ENCODE assay signal across 8 cellular contexts in genomic region chr9:2271426-2271825, GRCh38.
A peak's percentile ranks its signal among the peaks of the same experiment; 100 is the strongest.
DNase-seq lines count a peak whose midpoint lies in the region; ATAC-seq and TF ChIP-seq lines count a peak whose summit lies in the region.

No MANE protein-coding gene starts in this region.

- POLR2A ChIA-PET in SK-N-SH (lab: Yijun Ruan, JAX), result no interaction called here

- no peak for TF ChIP-seq RAD21 in SK-N-SH (IDR thresholded peaks at IDR 0.05; ENCODE audit: low read length)

- TF ChIP-seq CTCF in SK-N-SH (IDR thresholded peaks at IDR 0.05), result no peak

- H3K9me2 ChIP-seq in SK-N-SH, result no peaks in the 10 kb centered on the region

- H3K27ac ChIP-seq in SK-N-SH (ENCODE audit: low read depth in 2 of 2, low read length in 1 of 2), result no peak overlapping the region

- no peak for TF ChIP-seq EP300 in SK-N-SH (IDR thresholded peaks at IDR 0.05; ENCODE audit: borderline replicate concordance in 1 of 2, low read depth in 1 of 2, low read length in 1 of 2)

- no peak overlapping the region for H3K4me2 ChIP-seq in SK-N-SH

- CTCF ChIA-PET in SK-N-SH (lab: Yijun Ruan, JAX), result no interaction called here

- H3K9me3 ChIP-seq in SK-N-SH, result no peaks in the 10 kb centered on the region

- no peaks in the 10 kb centered on the region for H3K79me2 ChIP-seq in SK-N-SH (ENCODE audit: insufficient read depth)

- H3K36me3 ChIP-seq in SK-N-SH (replicated peaks in 1 of 2; ENCODE audit: control insufficient read depth in 1 of 2, insufficient read depth in 2 of 2, low read length in 1 of 2) (no peaks in the 10 kb centered on the region), H7 (replicated peaks; ENCODE audit: control insufficient read depth, insufficient read depth, low read length) (no peaks in the 10 kb centered on the region)

- 68% methylated on average over 3 of the region's 4 CpGs for WGBS in SK-N-SH (ENCODE audit: low lambda C conversion rate)

- ATAC-seq in SK-N-SH treated with all-trans-retinoic acid at 6 μM for 48 hours, result no peak

- no peaks in the 10 kb centered on the region for H3F3A ChIP-seq in SK-N-SH (replicated peaks; ENCODE audit: insufficient read depth)

- no peak overlapping the region for H3K9ac ChIP-seq in SK-N-SH

- no peaks in the 10 kb centered on the region for H3K4me1 ChIP-seq in SK-N-SH (ENCODE audit: control insufficient read depth in 1 of 2, insufficient read depth in 2 of 2, low read depth in 1 of 2, low read length in 1 of 2)

- H2AFZ ChIP-seq in SK-N-SH (ENCODE audit: low read depth), result no peak overlapping the region

- H3K4me3 ChIP-seq in SK-N-SH (ENCODE audit: low read depth in 2 of 2, low read length in 1 of 2) (no peak overlapping the region), H7 (ENCODE audit: insufficient read depth, low read depth, low read length) (no peak overlapping the region)

- H4K20me1 ChIP-seq in SK-N-SH (ENCODE audit: insufficient read depth), result no peaks in the 10 kb centered on the region

- no peaks in the 10 kb centered on the region for H3K27me3 ChIP-seq in SK-N-SH (ENCODE audit: insufficient read depth)
- H3K27me3 ChIP-seq in H7 (ENCODE audit: control insufficient read depth, insufficient read depth, low read length), result no peaks in the 10 kb centered on the region

- DNase-seq in SK-N-SH (peak; percentile 27), H7 (peak; percentile 63), NCI-H69 (lab: John Stamatoyannopoulos, UW) (peak; percentile 14), germinal center (ENCODE audit: low spot score) (peak; percentile 69), occipital lobe (lab: John Stamatoyannopoulos, UW) (no peak), SK-N-DZ (ENCODE audit: low spot score) (no peak), COR-L47 (lab: John Stamatoyannopoulos, UW) (no peak)

TF ChIP-seq in SK-N-SH, 30 proteins besides CTCF, POLR2A, EP300 and RAD21:
- TF ChIP-seq ELF1 (IDR thresholded peaks at IDR 0.05) (no peak), POLR2AphosphoS5 (IDR thresholded peaks at IDR 0.05; ENCODE audit: low read depth, low read length) (no peak), TEAD4 (IDR thresholded peaks at IDR 0.05; ENCODE audit: borderline replicate concordance, insufficient read depth) (no peak)

TF ChIP-seq in SK-N-SH treated with all-trans-retinoic acid at 6 μM for 48 hours, 23 proteins besides CTCF, POLR2A, EP300 and RAD21:
- TF ChIP-seq ZNF70 (CRISPR knock-in tag; IDR thresholded peaks at IDR 0.05) (no peak), PATZ1 (CRISPR knock-in tag; IDR thresholded peaks at IDR 0.05; ENCODE audit: borderline replicate concordance) (no peak), RARB (CRISPR knock-in tag; IDR thresholded peaks at IDR 0.05) (no peak), CSDC2 (CRISPR knock-in tag; IDR thresholded peaks at IDR 0.05) (no peak), TOX (CRISPR knock-in tag; IDR thresholded peaks at IDR 0.05; ENCODE audit: borderline replicate concordance) (no peak), TCF4 (CRISPR knock-in tag; IDR thresholded peaks at IDR 0.05; ENCODE audit: borderline replicate concordance) (no peak), ISL1 (CRISPR knock-in tag; IDR thresholded peaks at IDR 0.05) (no peak), ZC3H10 (CRISPR knock-in tag; IDR thresholded peaks at IDR 0.05) (no peak)
- TF ChIP-seq, protein P1, sequence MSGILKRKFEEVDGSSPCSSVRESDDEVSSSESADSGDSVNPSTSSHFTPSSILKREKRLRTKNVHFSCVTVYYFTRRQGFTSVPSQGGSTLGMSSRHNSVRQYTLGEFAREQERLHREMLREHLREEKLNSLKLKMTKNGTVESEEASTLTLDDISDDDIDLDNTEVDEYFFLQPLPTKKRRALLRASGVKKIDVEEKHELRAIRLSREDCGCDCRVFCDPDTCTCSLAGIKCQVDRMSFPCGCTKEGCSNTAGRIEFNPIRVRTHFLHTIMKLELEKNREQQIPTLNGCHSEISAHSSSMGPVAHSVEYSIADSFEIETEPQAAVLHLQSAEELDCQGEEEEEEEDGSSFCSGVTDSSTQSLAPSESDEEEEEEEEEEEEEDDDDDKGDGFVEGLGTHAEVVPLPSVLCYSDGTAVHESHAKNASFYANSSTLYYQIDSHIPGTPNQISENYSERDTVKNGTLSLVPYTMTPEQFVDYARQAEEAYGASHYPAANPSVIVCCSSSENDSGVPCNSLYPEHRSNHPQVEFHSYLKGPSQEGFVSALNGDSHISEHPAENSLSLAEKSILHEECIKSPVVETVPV (CRISPR knock-in tag; IDR thresholded peaks at IDR 0.05), result no peak
- TF ChIP-seq, protein P2, sequence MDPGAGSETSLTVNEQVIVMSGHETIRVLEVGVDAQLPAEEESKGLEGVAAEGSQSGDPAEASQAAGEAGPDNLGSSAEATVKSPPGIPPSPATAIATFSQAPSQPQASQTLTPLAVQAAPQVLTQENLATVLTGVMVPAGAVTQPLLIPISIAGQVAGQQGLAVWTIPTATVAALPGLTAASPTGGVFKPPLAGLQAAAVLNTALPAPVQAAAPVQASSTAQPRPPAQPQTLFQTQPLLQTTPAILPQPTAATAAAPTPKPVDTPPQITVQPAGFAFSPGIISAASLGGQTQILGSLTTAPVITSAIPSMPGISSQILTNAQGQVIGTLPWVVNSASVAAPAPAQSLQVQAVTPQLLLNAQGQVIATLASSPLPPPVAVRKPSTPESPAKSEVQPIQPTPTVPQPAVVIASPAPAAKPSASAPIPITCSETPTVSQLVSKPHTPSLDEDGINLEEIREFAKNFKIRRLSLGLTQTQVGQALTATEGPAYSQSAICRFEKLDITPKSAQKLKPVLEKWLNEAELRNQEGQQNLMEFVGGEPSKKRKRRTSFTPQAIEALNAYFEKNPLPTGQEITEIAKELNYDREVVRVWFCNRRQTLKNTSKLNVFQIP (CRISPR knock-in tag; IDR thresholded peaks at IDR 0.05; ENCODE audit: borderline replicate concordance, low read depth), result no peak

Comparison
In these comparisons a context has a peak if more than half of its experiments do, and no peak if none do; other contexts are left out.
1. DNase-seq: peak in SK-N-SH (single experiment), H7 (single experiment), NCI-H69 (single experiment) and germinal center (single experiment); none in occipital lobe (single experiment), SK-N-DZ (single experiment) and COR-L47 (single experiment).